Comparison of ENCODE assay signal across 8 cellular contexts in genomic region chr17:67629963-67630320, GRCh38.
A peak's percentile ranks its signal among the peaks of the same experiment; 100 is the strongest.
DNase-seq lines count a peak whose midpoint lies in the region; ATAC-seq, FAIRE-seq and TF ChIP-seq lines count a peak whose summit lies in the region.

No MANE protein-coding gene starts in this region.

- H3K9me3 ChIP-seq in fibroblast of lung (ENCODE audit: control insufficient read depth, insufficient read depth, low read depth, low read length), result no peaks in the 10 kb centered on the region
- H3K9me3 ChIP-seq in prostate gland, result no peaks in the 10 kb centered on the region

- H3K36me3 ChIP-seq in fibroblast of lung (ENCODE audit: control insufficient read depth, insufficient read depth, low read length) (no peaks in the 10 kb centered on the region), prostate gland (no peaks in the 10 kb centered on the region)

- H3K27me3 ChIP-seq in fibroblast of lung (ENCODE audit: control insufficient read depth, insufficient read depth, low read length) (no peaks in the 10 kb centered on the region), prostate gland (replicated peaks; ENCODE audit: insufficient read depth) (no peaks in the 10 kb centered on the region)

- H3K4me1 ChIP-seq in fibroblast of lung (ENCODE audit: control insufficient read depth, extremely low read depth, insufficient read depth, low read length), result no peaks in the 10 kb centered on the region
- no peaks in the 10 kb centered on the region for H3K4me1 ChIP-seq in prostate gland (replicated peaks)

- H3K79me2 ChIP-seq in fibroblast of lung (ENCODE audit: control insufficient read depth, insufficient read depth, low read length), result no peaks in the 10 kb centered on the region

- H3K9ac ChIP-seq in fibroblast of lung (ENCODE audit: insufficient read depth, low read length), result no peak overlapping the region

- no peak overlapping the region for H3K4me3 ChIP-seq in fibroblast of lung (replicated peaks in 1 of 4; ENCODE audit: control extremely low read depth in 1 of 4, insufficient read depth in 1 of 4, low read depth in 3 of 4, low read length in 4 of 4)
- no peak overlapping the region for H3K4me3 ChIP-seq in prostate gland

- no peak overlapping the region for H2AFZ ChIP-seq in fibroblast of lung (ENCODE audit: low read length)

- no peak for ATAC-seq in GM19023 (IDR thresholded peaks at IDR 0.05; ENCODE audit: unreplicated experiment)
- ATAC-seq in GM19035 (IDR thresholded peaks at IDR 0.05; ENCODE audit: unreplicated experiment), result no peak
- no peak for ATAC-seq in GM21360 (IDR thresholded peaks at IDR 0.05; ENCODE audit: unreplicated experiment)

- no peak for FAIRE-seq in GM19239 (lab: Jason Lieb, UNC)

- no peak overlapping the region for H3K4me2 ChIP-seq in fibroblast of lung (ENCODE audit: extremely low read depth, insufficient read depth, low read length)

- intact Hi-C loops in prostate gland (cut with DNase I), result loop anchor here (2.0 kb wide), 1 partner anchor 251 kb away; no protein-coding TSS in a partner anchor

- TF ChIP-seq POLR2A in prostate gland (IDR thresholded peaks at IDR 0.05), result no peak

- in situ Hi-C loops in ACHN (cut with HindIII; ENCODE audit: low pct_ligation_motif_present, low pct_unique_long_range_greater_than_20kb, low sequenced_read_pairs), result no loop called here

- H4K20me1 ChIP-seq in fibroblast of lung (ENCODE audit: control insufficient read depth, extremely low read depth, insufficient read depth, low read length), result no peaks in the 10 kb centered on the region

- 7% methylated on average over 4 of the region's 4 CpGs for WGBS in prostate gland

- H3K27ac ChIP-seq in fibroblast of lung (ENCODE audit: insufficient read depth, low read length), result no peak overlapping the region
- peak overlapping the region; percentile 35 to 42 for H3K27ac ChIP-seq in prostate gland

- DNase-seq in ACHN (peak; percentile 16), GM19239 (ENCODE audit: insufficient read length, low spot score) (peak; percentile 24), NOMO-1 treated with DMSO at 0.1 percent for 48 hours (lab: John Stamatoyannopoulos, UW; ENCODE audit: unreplicated experiment) (peak; percentile 22), fibroblast of lung (ENCODE audit: low read depth in 2 of 2) (peak; percentile 44 to 84), prostate gland (ENCODE audit: low spot score) (no peak)

- peak; percentile 72 to 78 for TF ChIP-seq CTCF in fibroblast of lung (conservative IDR thresholded peaks at IDR 0.05 in 1 of 2, IDR thresholded peaks at IDR 0.05 in 1 of 2; ENCODE audit: low read depth in 1 of 2, low read length in 2 of 2)
- peak in 3 of 4 experiments; percentile 26 to 61 (median 46) for TF ChIP-seq CTCF in prostate gland (IDR thresholded peaks at IDR 0.05)
